8 cellular contexts compared by ENCODE assay signal in the genomic region with DNA sequence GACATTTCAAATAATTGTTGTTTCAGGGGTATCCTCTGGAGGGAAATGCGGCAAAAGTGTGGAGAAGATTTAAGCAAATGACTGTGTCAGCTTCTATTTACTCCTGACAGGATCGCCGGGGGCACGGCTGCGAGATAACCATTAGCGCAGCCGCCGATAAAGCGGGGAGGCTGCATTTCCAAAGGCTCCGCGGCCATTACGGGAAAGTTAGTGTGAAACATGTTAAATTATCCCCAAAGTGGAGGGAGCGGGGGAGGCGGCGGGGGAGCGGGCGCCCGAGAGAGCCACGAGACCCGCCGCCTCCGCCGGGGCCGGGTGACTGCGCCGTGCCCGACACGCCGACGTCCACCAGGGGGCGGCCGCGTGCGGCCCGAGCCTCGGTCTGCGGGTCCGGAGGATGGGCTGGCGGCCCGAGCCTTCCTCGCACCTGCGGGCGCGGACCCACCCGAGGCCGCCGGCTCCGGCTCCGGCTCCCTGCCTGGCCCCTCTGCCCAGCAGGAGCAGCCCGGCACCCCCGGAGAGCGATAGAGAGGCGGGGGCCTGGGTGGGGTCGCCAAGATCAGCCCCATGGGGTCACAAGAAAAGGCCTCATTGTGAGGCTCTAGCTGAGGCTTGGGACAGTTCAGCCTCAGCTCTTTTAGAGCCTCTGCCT.
DNase-seq lines count a peak whose midpoint lies in the region; TF ChIP-seq lines count a peak whose summit lies in the region.

No MANE protein-coding gene starts in this region.

- CTCF ChIA-PET in HEK293 (lab: Yijun Ruan, JAX), result interaction anchor here (0.5 to 5.9 kb wide), 19 partner anchors 10 to 995 kb away, joined by 3 to 30 read pairs (median 3); no protein-coding TSS in a partner anchor

- no peak overlapping the region for H3K27ac Mint-ChIP-seq in nephron progenitor cell

- H3K9me3 ChIP-seq in HEK293 (ENCODE audit: control insufficient read depth, insufficient read depth, low read depth, low read length), result no peaks in the 10 kb centered on the region

- H3K36me3 Mint-ChIP-seq in nephron progenitor cell (ENCODE audit: low read depth), result no peaks in the 10 kb centered on the region

- peak; percentile 26; the same call in 1 of the 2 replicates for TF ChIP-seq CTCF in AG09319 (IDR thresholded peaks at IDR 0.05; ENCODE audit: low read depth, low read length)
- no peak for TF ChIP-seq CTCF in HEK293 (tag by site-specific recombination; IDR thresholded peaks at IDR 0.05)
- peak; percentile 76 for TF ChIP-seq CTCF in nephron progenitor cell (IDR thresholded peaks at IDR 0.05)

- H3K4me1 Mint-ChIP-seq in nephron progenitor cell, result peaks cover 60% of the 10 kb centered on the region

- DNase-seq in AG09319 (ENCODE audit: extremely low read depth, low read depth) (no peak), ecto neural progenitor cell (ENCODE audit: low spot score) (peak; percentile 80), nephron progenitor cell (peak; percentile 81), SK-N-DZ (ENCODE audit: low spot score) (no peak), NCI-H1092 treated with DMSO at 0.1 percent for 48 hours (lab: John Stamatoyannopoulos, UW) (no peak), NCI-H2081 treated with DMSO at 0.1 percent for 48 hours (lab: John Stamatoyannopoulos, UW) (no peak)
- DNase-seq in activated CD4-positive, alpha-beta T cell treated with anti-CD3 and anti-CD28 coated beads for 48 hours, result peak; percentile 75

- no peaks in the 10 kb centered on the region for H3K36me3 ChIP-seq in HEK293 (ENCODE audit: control insufficient read depth in 2 of 2, insufficient read depth in 1 of 2, low read length in 2 of 2)

- H3K9me3 Mint-ChIP-seq in nephron progenitor cell, result no peaks in the 10 kb centered on the region

- no peak overlapping the region; the same call in 1 of the 2 replicates for H3K4me3 ChIP-seq in HEK293 (ENCODE audit: low read depth, low read length)

- H3K27ac ChIP-seq in HEK293 (ENCODE audit: extremely low read depth, low read depth, low read length), result no peak overlapping the region

- H3K4me3 Mint-ChIP-seq in nephron progenitor cell, result peak overlapping the region; percentile 56

- H3K27me3 Mint-ChIP-seq in nephron progenitor cell (ENCODE audit: low read depth, poor library complexity), result peaks cover 75% of the 10 kb centered on the region

- POLR2A ChIA-PET in HEK293 (lab: Yijun Ruan, JAX), result no interaction called here

- H3K4me1 ChIP-seq in HEK293 (ENCODE audit: control insufficient read depth, insufficient read depth, low read length), result no peaks in the 10 kb centered on the region

TF ChIP-seq in HEK293, 187 proteins besides CTCF, POLR2A, EP300 and RAD21 (continues in another document):
- peak; percentile 47; the same call in 1 of the 2 replicates for TF ChIP-seq ZNF677 (tag by site-specific recombination; IDR thresholded peaks at IDR 0.05)
- no peak for TF ChIP-seq ZNF433 (tag by site-specific recombination; IDR thresholded peaks at IDR 0.05; ENCODE audit: low read depth)
- peak; percentile 60; the same call in 1 of the 2 replicates for TF ChIP-seq KLF10 (tag by site-specific recombination; IDR thresholded peaks at IDR 0.05)
- TF ChIP-seq, protein P1, sequence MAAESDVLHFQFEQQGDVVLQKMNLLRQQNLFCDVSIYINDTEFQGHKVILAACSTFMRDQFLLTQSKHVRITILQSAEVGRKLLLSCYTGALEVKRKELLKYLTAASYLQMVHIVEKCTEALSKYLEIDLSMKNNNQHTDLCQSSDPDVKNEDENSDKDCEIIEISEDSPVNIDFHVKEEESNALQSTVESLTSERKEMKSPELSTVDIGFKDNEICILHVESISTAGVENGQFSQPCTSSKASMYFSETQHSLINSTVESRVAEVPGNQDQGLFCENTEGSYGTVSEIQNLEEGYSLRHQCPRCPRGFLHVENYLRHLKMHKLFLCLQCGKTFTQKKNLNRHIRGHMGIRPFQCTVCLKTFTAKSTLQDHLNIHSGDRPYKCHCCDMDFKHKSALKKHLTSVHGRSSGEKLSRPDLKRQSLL (tag by site-specific recombination; IDR thresholded peaks at IDR 0.05), result 0 out of 2 replicates have a peak, but pooled peaks have one; percentile 11
- no peak for TF ChIP-seq REPIN1 (tag by site-specific recombination; IDR thresholded peaks at IDR 0.05; ENCODE audit: low read depth)
- TF ChIP-seq ZNF398 (tag by site-specific recombination; IDR thresholded peaks at IDR 0.05), result peak; percentile 68
- TF ChIP-seq EGR2 (tag by site-specific recombination; IDR thresholded peaks at IDR 0.05; ENCODE audit: low read depth), result peak; percentile 37; the same call in 1 of the 2 replicates
- 0 out of 2 replicates have a peak, but pooled peaks have one; percentile 38 for TF ChIP-seq IKZF3 (tag by site-specific recombination; IDR thresholded peaks at IDR 0.05)
- peak; percentile 70 for TF ChIP-seq ZFHX2 (tag by site-specific recombination; conservative IDR thresholded peaks at IDR 0.05)
- TF ChIP-seq ZBTB10 (tag by site-specific recombination; IDR thresholded peaks at IDR 0.05), result no peak
- TF ChIP-seq ZNF530 (tag by site-specific recombination; IDR thresholded peaks at IDR 0.05; ENCODE audit: low read depth), result no peak
- no peak for TF ChIP-seq ZNF132 (tag by site-specific recombination; IDR thresholded peaks at IDR 0.05; ENCODE audit: borderline replicate concordance)
- TF ChIP-seq ZBTB26 (tag by site-specific recombination; optimal IDR thresholded peaks at IDR 0.05), result peak; percentile 35
- TF ChIP-seq ZBTB8A (tag by site-specific recombination; IDR thresholded peaks at IDR 0.05), result peak; percentile 34; the same call in 1 of the 2 replicates
- TF ChIP-seq PBX3 (CRISPR knock-in tag; IDR thresholded peaks at IDR 0.05), result no peak

Comparison
In these comparisons a context has a peak if more than half of its experiments do, and no peak if none do; other contexts are left out.
1. DNase-seq: peak in activated CD4-positive, alpha-beta T cell treated with anti-CD3 and anti-CD28 coated beads for 48 hours (single experiment), ecto neural progenitor cell (single experiment) and nephron progenitor cell (single experiment); none in AG09319 (single experiment), SK-N-DZ (single experiment), NCI-H1092 treated with DMSO at 0.1 percent for 48 hours (single experiment) and NCI-H2081 treated with DMSO at 0.1 percent for 48 hours (single experiment).